In genomic region chr10:59323036-59323459, GRCh38 we compare ENCODE assay signal across 2 cellular contexts.
A peak's percentile ranks its signal among the peaks of the same experiment; 100 is the strongest.
TF ChIP-seq lines count a peak whose summit lies in the region.

No MANE protein-coding gene starts in this region.

TF ChIP-seq in IMR-90, 13 proteins besides CTCF, POLR2A, EP300 and RAD21 (continued from another document):
- TF ChIP-seq ELK1 (IDR thresholded peaks at IDR 0.05; ENCODE audit: borderline replicate concordance, low read depth, low read length) (no peak), BHLHE40 (IDR thresholded peaks at IDR 0.05; ENCODE audit: low read depth, low read length) (no peak), CHD1 (IDR thresholded peaks at IDR 0.05; ENCODE audit: low read depth, low read length) (no peak), CEBPB (IDR thresholded peaks at IDR 0.05; ENCODE audit: low read depth, low read length) (no peak)
TF ChIP-seq in IMR-90: peak in this region for 0.

TF ChIP-seq in liver, 16 proteins besides CTCF, POLR2A, EP300 and RAD21 (continued from another document):
- TF ChIP-seq, protein P1, sequence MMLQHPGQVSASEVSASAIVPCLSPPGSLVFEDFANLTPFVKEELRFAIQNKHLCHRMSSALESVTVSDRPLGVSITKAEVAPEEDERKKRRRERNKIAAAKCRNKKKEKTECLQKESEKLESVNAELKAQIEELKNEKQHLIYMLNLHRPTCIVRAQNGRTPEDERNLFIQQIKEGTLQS (IDR thresholded peaks at IDR 0.05), result no peak
- TF ChIP-seq REST (IDR thresholded peaks at IDR 0.05) (peak; percentile 79), HNF4A (conservative IDR thresholded peaks at IDR 0.05) (peak; percentile 86 to 87), FOXA1 (IDR thresholded peaks at IDR 0.05) (peak; percentile 90)
